8 cellular contexts compared by ENCODE assay signal in the genomic region with DNA sequence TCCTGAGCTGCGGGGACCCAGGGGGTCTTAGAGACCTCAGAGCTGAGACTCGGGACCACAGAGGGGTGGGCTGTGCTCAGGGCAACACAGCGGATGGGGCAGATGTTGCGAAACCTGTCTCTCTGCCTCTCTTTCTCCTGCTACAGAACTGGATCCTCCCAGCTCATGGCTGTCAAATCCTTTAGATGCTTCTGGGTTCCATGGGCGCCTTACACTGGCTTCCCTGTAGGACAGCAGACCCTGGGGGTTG.
DNase-seq lines count a peak whose midpoint lies in the region; ATAC-seq, FAIRE-seq and TF ChIP-seq lines count a peak whose summit lies in the region.

No MANE protein-coding gene starts in this region.

- peak overlapping the region; percentile 50 for H3K9ac ChIP-seq in astrocyte (ENCODE audit: low read length)

- H3K4me3 Mint-ChIP-seq in activated CD4-positive, alpha-beta memory T cell treated with anti-CD3 and anti-CD28 coated beads, Interleukin-2, amount 10 ng/mL, durations not matched to agents 7 days and 5 days, result no peak overlapping the region
- no peak overlapping the region for H3K4me3 Mint-ChIP-seq in activated CD4-positive, alpha-beta memory T cell treated with anti-CD3 and anti-CD28 coated beads for 36 hours
- H3K4me3 Mint-ChIP-seq in astrocyte (ENCODE audit: unreplicated experiment), result no peak overlapping the region
- no peak overlapping the region for H3K4me3 Mint-ChIP-seq in memory B cell

- no peaks in the 10 kb centered on the region for H3K9me3 ChIP-seq in astrocyte (ENCODE audit: insufficient read depth, low read depth, low read length)

- H3K4me1 Mint-ChIP-seq in activated CD4-positive, alpha-beta memory T cell treated with anti-CD3 and anti-CD28 coated beads, Interleukin-2, amount 10 ng/mL, durations not matched to agents 7 days and 5 days, result peaks cover 79% of the 10 kb centered on the region
- H3K4me1 Mint-ChIP-seq in activated CD4-positive, alpha-beta memory T cell treated with anti-CD3 and anti-CD28 coated beads for 36 hours (ENCODE audit: low read depth), result peaks cover 81% of the 10 kb centered on the region
- H3K4me1 Mint-ChIP-seq in astrocyte (ENCODE audit: low read depth, unreplicated experiment), result peaks cover 42% of the 10 kb centered on the region
- peaks cover 52% of the 10 kb centered on the region for H3K4me1 Mint-ChIP-seq in memory B cell

- H3K27me3 ChIP-seq in astrocyte (ENCODE audit: insufficient read depth, low read length), result no peaks in the 10 kb centered on the region

- H3K36me3 ChIP-seq in astrocyte (ENCODE audit: insufficient read depth, low read length), result no peaks in the 10 kb centered on the region

- H3K4me1 ChIP-seq in astrocyte (ENCODE audit: insufficient read depth, low read length), result peaks cover 84% of the 10 kb centered on the region

- no peaks in the 10 kb centered on the region for H3K27me3 Mint-ChIP-seq in activated CD4-positive, alpha-beta memory T cell treated with anti-CD3 and anti-CD28 coated beads, Interleukin-2, amount 10 ng/mL, durations not matched to agents 7 days and 5 days
- H3K27me3 Mint-ChIP-seq in activated CD4-positive, alpha-beta memory T cell treated with anti-CD3 and anti-CD28 coated beads for 36 hours, result no peaks in the 10 kb centered on the region
- no peaks in the 10 kb centered on the region for H3K27me3 Mint-ChIP-seq in astrocyte (ENCODE audit: low read depth, unreplicated experiment)
- no peaks in the 10 kb centered on the region for H3K27me3 Mint-ChIP-seq in memory B cell

- FAIRE-seq in astrocyte (lab: Jason Lieb, UNC), result no peak

- no peak for DNase-seq in activated CD4-positive, alpha-beta memory T cell treated with anti-CD3 and anti-CD28 coated beads, Interleukin-2, amount 10 ng/mL, durations not matched to agents 7 days and 5 days
- DNase-seq in activated CD4-positive, alpha-beta memory T cell treated with anti-CD3 and anti-CD28 coated beads for 36 hours, result no peak
- DNase-seq in astrocyte (ENCODE audit: low read depth), result no peak
- no peak for DNase-seq in memory B cell (ENCODE audit: low spot score in 2 of 2)
- no peak for DNase-seq in T-helper 1 cell

- H3K27ac Mint-ChIP-seq in activated CD4-positive, alpha-beta memory T cell treated with anti-CD3 and anti-CD28 coated beads, Interleukin-2, amount 10 ng/mL, durations not matched to agents 7 days and 5 days, result peak overlapping the region; percentile 38
- no peak overlapping the region for H3K27ac Mint-ChIP-seq in activated CD4-positive, alpha-beta memory T cell treated with anti-CD3 and anti-CD28 coated beads for 36 hours
- H3K27ac Mint-ChIP-seq in astrocyte (ENCODE audit: unreplicated experiment) (no peak overlapping the region), memory B cell (peak overlapping the region; percentile 65)

- H2AFZ ChIP-seq in astrocyte (ENCODE audit: low read depth, low read length), result no peak overlapping the region

- H3K27ac ChIP-seq in astrocyte (ENCODE audit: low read depth, low read length) (peak overlapping the region; percentile 86), temporal lobe (ENCODE audit: low read depth, low read length) (peak overlapping the region; percentile 69)

- no peak for TF ChIP-seq CTCF in astrocyte (IDR thresholded peaks at IDR 0.05; ENCODE audit: insufficient read depth, low read depth, low read length)

- no peaks in the 10 kb centered on the region for H3K9me3 Mint-ChIP-seq in activated CD4-positive, alpha-beta memory T cell treated with anti-CD3 and anti-CD28 coated beads, Interleukin-2, amount 10 ng/mL, durations not matched to agents 7 days and 5 days
- no peaks in the 10 kb centered on the region for H3K9me3 Mint-ChIP-seq in activated CD4-positive, alpha-beta memory T cell treated with anti-CD3 and anti-CD28 coated beads for 36 hours
- H3K9me3 Mint-ChIP-seq in astrocyte (ENCODE audit: unreplicated experiment) (no peaks in the 10 kb centered on the region), memory B cell (no peaks in the 10 kb centered on the region)

- ATAC-seq in memory B cell (ENCODE audit: low read depth) (no peak), GM19467 (IDR thresholded peaks at IDR 0.05; ENCODE audit: unreplicated experiment) (no peak), GM18858 (IDR thresholded peaks at IDR 0.05; ENCODE audit: unreplicated experiment) (no peak)

- H3K79me2 ChIP-seq in astrocyte (ENCODE audit: insufficient read depth, low read length), result peaks cover 94% of the 10 kb centered on the region

- H3K4me3 ChIP-seq in astrocyte (ENCODE audit: insufficient read depth, low read depth, low read length), result no peak overlapping the region

- intact Hi-C loops in activated CD4-positive, alpha-beta memory T cell treated with anti-CD3 and anti-CD28 coated beads for 36 hours (cut with micrococcal nuclease), result no loop called here

- POLR2A ChIA-PET in activated CD4-positive, alpha-beta memory T cell treated with anti-CD3 and anti-CD28 coated beads, Interleukin-2, amount 10 ng/mL, durations not matched to agents 7 days and 5 days (lab: Charles Lee), result interaction anchor here (0.7 to 5.0 kb wide), 17 partner anchors 9 to 98 kb away, joined by 3 to 28 read pairs (median 5); no protein-coding TSS in a partner anchor
- POLR2A ChIA-PET in activated CD4-positive, alpha-beta memory T cell treated with anti-CD3 and anti-CD28 coated beads for 36 hours (lab: Charles Lee), result interaction anchor here (1.0 to 2.0 kb wide), 5 partner anchors 8 to 45 kb away, joined by 3 to 7 read pairs (median 5); no protein-coding TSS in a partner anchor

- CTCF ChIA-PET in activated CD4-positive, alpha-beta memory T cell treated with anti-CD3 and anti-CD28 coated beads, Interleukin-2, amount 10 ng/mL, durations not matched to agents 7 days and 5 days (lab: Charles Lee), result interaction anchor here (0.6 to 4.9 kb wide), 34 partner anchors 9 to 590 kb away, joined by 3 to 44 read pairs (median 6); no protein-coding TSS in a partner anchor
- CTCF ChIA-PET in activated CD4-positive, alpha-beta memory T cell treated with anti-CD3 and anti-CD28 coated beads for 36 hours (lab: Charles Lee), result interaction anchor here (0.5 to 11.7 kb wide), 39 partner anchors 10 to 311 kb away, joined by 3 to 209 read pairs (median 6); no protein-coding TSS in a partner anchor

- peak overlapping the region; percentile 73 for H3K4me2 ChIP-seq in astrocyte (ENCODE audit: low read length)

- peaks cover 65% of the 10 kb centered on the region for H4K20me1 ChIP-seq in astrocyte (ENCODE audit: insufficient read depth, low read length)

- H3K36me3 Mint-ChIP-seq in activated CD4-positive, alpha-beta memory T cell treated with anti-CD3 and anti-CD28 coated beads, Interleukin-2, amount 10 ng/mL, durations not matched to agents 7 days and 5 days (ENCODE audit: low read depth), result peaks cover 42% of the 10 kb centered on the region
- H3K36me3 Mint-ChIP-seq in activated CD4-positive, alpha-beta memory T cell treated with anti-CD3 and anti-CD28 coated beads for 36 hours, result no peaks in the 10 kb centered on the region
- H3K36me3 Mint-ChIP-seq in astrocyte (ENCODE audit: low read depth, unreplicated experiment) (peaks cover 2% of the 10 kb centered on the region), memory B cell (no peaks in the 10 kb centered on the region)

Comparison
In these comparisons a context has a peak if more than half of its experiments do, and no peak if none do; other contexts are left out.
1. H3K27ac Mint-ChIP-seq: peak in activated CD4-positive, alpha-beta memory T cell treated with anti-CD3 and anti-CD28 coated beads, Interleukin-2, amount 10 ng/mL, durations not matched to agents 7 days and 5 days (single experiment) and memory B cell (single experiment); none in activated CD4-positive, alpha-beta memory T cell treated with anti-CD3 and anti-CD28 coated beads for 36 hours (single experiment) and astrocyte (single experiment).